Comparison of ENCODE assay signal across 18 cellular contexts in genomic region chr4:114296126-114296525, GRCh38.
DNase-seq lines count a peak whose midpoint lies in the region; ATAC-seq and TF ChIP-seq lines count a peak whose summit lies in the region.
"Had no signal": no experiment of that assay in that cellular context is flagged by ENCODE, and none has a peak within 500 bp of the region (broad histone marks: within the 10 kb centered on the region; RNA-seq: fewer than 3 reads in every experiment).

No MANE protein-coding gene starts in this region.

- no peaks in the 10 kb centered on the region for H3K27me3 Mint-ChIP-seq in chondrocyte (ENCODE audit: low read depth)
- H3K27me3 Mint-ChIP-seq: CD4-positive, CD25-positive, alpha-beta regulatory T cell; CD8-positive, alpha-beta memory T cell had no signal

- peaks cover 10% of the 10 kb centered on the region for H3K36me3 Mint-ChIP-seq in chondrocyte (ENCODE audit: low read depth)
- H3K36me3 Mint-ChIP-seq: CD4-positive, CD25-positive, alpha-beta regulatory T cell; CD8-positive, alpha-beta memory T cell had no signal

- DNase-seq in RWPE2 (ENCODE audit: low spot score), result peak; percentile 36
- peak; percentile 78 for DNase-seq in chondrocyte (ENCODE audit: low spot score)
- DNase-seq in sciatic nerve (ENCODE audit: low spot score), result no peak
- peak; percentile 60 for DNase-seq in upper lobe of right lung
- no peak for DNase-seq in NCI-H2171 treated with DMSO at 0.1 percent for 48 hours (lab: John Stamatoyannopoulos, UW)
- DNase-seq in SK-N-DZ (ENCODE audit: low spot score), result no peak
- DNase-seq: ACHN; BE2C; CD4-positive, CD25-positive, alpha-beta regulatory T cell; CD8-positive, alpha-beta memory T cell; COR-L47; DMS 273 treated with DMSO at 0.1 percent for 48 hours; DMS53; DND-41; EL; H9; IMR-90 had no signal

- no peak overlapping the region for H3K4me3 Mint-ChIP-seq in chondrocyte (ENCODE audit: unreplicated experiment)
- H3K4me3 Mint-ChIP-seq: CD4-positive, CD25-positive, alpha-beta regulatory T cell; CD8-positive, alpha-beta memory T cell; H9 had no signal

- H3K4me1 ChIP-seq in RWPE2 (ENCODE audit: insufficient read depth, poor library complexity, severe bottlenecking) (no peaks in the 10 kb centered on the region), upper lobe of right lung (no peaks in the 10 kb centered on the region)
- H3K4me1 ChIP-seq: BE2C had no signal

- H3K4me3 ChIP-seq in RWPE2 (ENCODE audit: severe bottlenecking), result no peak overlapping the region
- H3K4me3 ChIP-seq in upper lobe of right lung, result no peak overlapping the region
- H3K4me3 ChIP-seq: GM12878 had no signal

- no peak overlapping the region for H3K27ac Mint-ChIP-seq in chondrocyte (ENCODE audit: unreplicated experiment)
- H3K27ac Mint-ChIP-seq: CD4-positive, CD25-positive, alpha-beta regulatory T cell; CD8-positive, alpha-beta memory T cell; H9 had no signal

- H3K9me3 ChIP-seq in RWPE2 (ENCODE audit: severe bottlenecking) (no peaks in the 10 kb centered on the region), upper lobe of right lung (no peaks in the 10 kb centered on the region)
- H3K9me3 ChIP-seq: BE2C had no signal

- no peak overlapping the region for H3K27ac ChIP-seq in RWPE2 (ENCODE audit: poor library complexity, severe bottlenecking)
- no peak overlapping the region for H3K27ac ChIP-seq in upper lobe of right lung

- intact Hi-C loops in sciatic nerve (cut with DNase I), result no loop called here
- intact Hi-C loops in upper lobe of right lung (cut with DNase I), result no loop called here

- H3K36me3 ChIP-seq in RWPE2 (ENCODE audit: low read depth) (no peaks in the 10 kb centered on the region), upper lobe of right lung (no peaks in the 10 kb centered on the region)
- H3K36me3 ChIP-seq: BE2C had no signal

- H3K27me3 ChIP-seq in RWPE2 (ENCODE audit: insufficient read depth, poor library complexity, severe bottlenecking) (no peaks in the 10 kb centered on the region), upper lobe of right lung (no peaks in the 10 kb centered on the region)
- H3K27me3 ChIP-seq: BE2C had no signal

- TF ChIP-seq CTCF in RWPE2 (IDR thresholded peaks at IDR 0.05; ENCODE audit: poor library complexity, severe bottlenecking) (no peak), chondrocyte (IDR thresholded peaks at IDR 0.05) (no peak), upper lobe of right lung (IDR thresholded peaks at IDR 0.05) (no peak)

- ATAC-seq in RWPE2 (ENCODE audit: low read depth) (no peak), sciatic nerve (peak; percentile 20), upper lobe of right lung (peak; percentile 30)
- ATAC-seq: GM12878 had no signal

- no peaks in the 10 kb centered on the region for H3K4me1 Mint-ChIP-seq in chondrocyte (ENCODE audit: low read depth)
- H3K4me1 Mint-ChIP-seq: CD4-positive, CD25-positive, alpha-beta regulatory T cell; CD8-positive, alpha-beta memory T cell; H9 had no signal

- H3K9me3 Mint-ChIP-seq in chondrocyte (ENCODE audit: low read depth), result peaks cover 29% of the 10 kb centered on the region

Comparison
In these comparisons a context has a peak if more than half of its experiments do, and no peak if none do; other contexts are left out.
1. DNase-seq: peak in RWPE2 (single experiment), chondrocyte (single experiment) and upper lobe of right lung (single experiment); none in sciatic nerve (single experiment), NCI-H2171 treated with DMSO at 0.1 percent for 48 hours (single experiment) and SK-N-DZ (single experiment).